In the genomic region with DNA sequence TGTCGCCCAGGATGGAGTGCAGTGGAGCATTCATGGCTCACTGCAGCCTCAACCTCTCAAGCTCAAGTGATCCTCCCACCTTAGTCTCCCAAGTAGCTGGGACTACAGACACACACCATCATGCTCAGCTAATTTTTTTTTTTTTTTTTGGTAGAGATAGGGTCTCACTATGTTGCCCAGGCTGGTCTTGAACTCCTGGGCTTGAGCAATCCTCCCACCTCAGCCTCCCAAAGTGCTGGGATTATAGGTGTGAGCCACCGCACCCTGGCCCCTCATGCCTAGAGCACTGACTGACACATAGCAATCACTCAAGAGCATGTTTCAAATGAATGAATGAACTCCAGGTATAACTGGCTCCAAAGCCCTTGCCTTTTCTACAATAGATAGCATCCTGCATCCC, we compare ENCODE assay signal across 8 cellular contexts. TPM values are rescaled to one million over a fixed set of nuclear protein-coding genes. Genes with fewer than 3 reads are reported as not detected.
DNase-seq lines count a peak whose midpoint lies in the region; ATAC-seq and TF ChIP-seq lines count a peak whose summit lies in the region.
"Not testable (repeated sequence)": the region's sequence is repeated elsewhere in the genome, so short reads cannot be mapped to it uniquely, and the experiment has no call there.

No MANE protein-coding gene starts in this region.

- H3K9me3 Mint-ChIP-seq in Caco-2 (ENCODE audit: unreplicated experiment); T-helper 1 cell treated with Interleukin-12 subunit alpha and Interleukin-12 subunit beta and Interleukin-4 antibody, amounts not matched to agents 30 μg/mL and 1 μg/mL, for 36 hours; activated T-helper 2 cell treated with anti-CD3 and anti-CD28 coated beads, Interferon-gamma antibody, Interleukin-2, Interleukin-4, amounts not matched to agents 10 μg/mL and 5 μg/mL and 100 μg/mL, durations not matched to agents 14 hours and 24 hours and 36 hours: not testable (repeated sequence)

- TF ChIP-seq EP300 in neural cell (conservative IDR thresholded peaks at IDR 0.05; ENCODE audit: poor library complexity, severe bottlenecking); stomach (IDR thresholded peaks at IDR 0.05): not testable (repeated sequence)

- H3K9me3 ChIP-seq in Caco-2; effector memory CD4-positive, alpha-beta T cell (ENCODE audit: control insufficient read depth, low read length); lower lobe of right lung; neural cell (ENCODE audit: low read length); stomach: not testable (repeated sequence)

- not testable (repeated sequence) for H3K27me3 Mint-ChIP-seq in Caco-2 (ENCODE audit: insufficient read depth, unreplicated experiment)
- peaks cover 17% of the 10 kb centered on the region for H3K27me3 Mint-ChIP-seq in T-helper 1 cell treated with Interleukin-12 subunit alpha and Interleukin-12 subunit beta and Interleukin-4 antibody, amounts not matched to agents 30 μg/mL and 1 μg/mL, for 36 hours (ENCODE audit: low read depth)
- peaks cover 12% of the 10 kb centered on the region for H3K27me3 Mint-ChIP-seq in activated T-helper 2 cell treated with anti-CD3 and anti-CD28 coated beads, Interferon-gamma antibody, Interleukin-2, Interleukin-4, amounts not matched to agents 10 μg/mL and 5 μg/mL and 100 μg/mL, durations not matched to agents 14 hours and 24 hours and 36 hours (ENCODE audit: low read depth)

- peaks cover 23% of the 10 kb centered on the region for H3K79me2 ChIP-seq in ACC112 (ENCODE audit: control insufficient read depth, insufficient read depth, low read length, unreplicated experiment)
- not testable (repeated sequence) for H3K79me2 ChIP-seq in neural cell (replicated peaks; ENCODE audit: insufficient read depth, low read length)

- H3K4me3 ChIP-seq in ACC112 (ENCODE audit: low read depth, low read length); Caco-2 (ENCODE audit: low read depth, low read length); effector memory CD4-positive, alpha-beta T cell (ENCODE audit: insufficient read depth, low read depth, low read length, poor library complexity, severe bottlenecking); lower lobe of right lung; neural cell (ENCODE audit: low read length); stomach: not testable (repeated sequence)

- not testable (repeated sequence) for H3K9ac ChIP-seq in neural cell (ENCODE audit: low read length)

- not testable (repeated sequence) for TF ChIP-seq POLR2A in stomach (IDR thresholded peaks at IDR 0.05)

- peaks cover 48% of the 10 kb centered on the region for H3K4me1 Mint-ChIP-seq in Caco-2 (ENCODE audit: low read depth, unreplicated experiment)
- peaks cover 58% of the 10 kb centered on the region for H3K4me1 Mint-ChIP-seq in T-helper 1 cell treated with Interleukin-12 subunit alpha and Interleukin-12 subunit beta and Interleukin-4 antibody, amounts not matched to agents 30 μg/mL and 1 μg/mL, for 36 hours (ENCODE audit: low read depth)
- H3K4me1 Mint-ChIP-seq in activated T-helper 2 cell treated with anti-CD3 and anti-CD28 coated beads, Interferon-gamma antibody, Interleukin-2, Interleukin-4, amounts not matched to agents 10 μg/mL and 5 μg/mL and 100 μg/mL, durations not matched to agents 14 hours and 24 hours and 36 hours (ENCODE audit: low read depth) = peaks cover 61% of the 10 kb centered on the region

- ATAC-seq in lower lobe of right lung = not testable (repeated sequence)

- 89 to 100% (median 97%) methylated on average over 2 of the region's 2 CpGs for WGBS in stomach, 5 donors

- peak overlapping the region; percentile 100; the same call in 1 of the 2 replicates for H3K27ac ChIP-seq in ACC112 (ENCODE audit: low read depth, low read length)
- H3K27ac ChIP-seq in effector memory CD4-positive, alpha-beta T cell (ENCODE audit: insufficient read depth, low read length, poor library complexity, severe bottlenecking) = peak overlapping the region; percentile 99
- H3K27ac ChIP-seq in lower lobe of right lung = peak overlapping the region; percentile 93
- peak overlapping the region; percentile 96 for H3K27ac ChIP-seq in neural cell (ENCODE audit: low read length)
- peak overlapping the region in 3 of 5 donors; percentile 95 to 99 (median 95) for H3K27ac ChIP-seq in stomach

- CTCF ChIA-PET in Caco-2 (lab: Charles Lee) = interaction anchor here (1.1 kb wide), 1 partner anchor 157 kb away, joined by 3 read pairs; no protein-coding TSS in a partner anchor

- H3K4me2 ChIP-seq in neural cell (ENCODE audit: low read length) = not testable (repeated sequence)

- DNase-seq in Caco-2; activated T-helper 2 cell treated with anti-CD3 and anti-CD28 coated beads, Interferon-gamma antibody, Interleukin-2, Interleukin-4, amounts not matched to agents 10 μg/mL and 5 μg/mL and 100 μg/mL, durations not matched to agents 14 hours and 24 hours and 36 hours (ENCODE audit: low spot score); effector memory CD4-positive, alpha-beta T cell; lower lobe of right lung; stomach: not testable (repeated sequence)

- H3K36me3 Mint-ChIP-seq in Caco-2 (ENCODE audit: insufficient read depth, unreplicated experiment) = peaks cover 75% of the 10 kb centered on the region
- not testable (repeated sequence) for H3K36me3 Mint-ChIP-seq in T-helper 1 cell treated with Interleukin-12 subunit alpha and Interleukin-12 subunit beta and Interleukin-4 antibody, amounts not matched to agents 30 μg/mL and 1 μg/mL, for 36 hours (ENCODE audit: low read depth); activated T-helper 2 cell treated with anti-CD3 and anti-CD28 coated beads, Interferon-gamma antibody, Interleukin-2, Interleukin-4, amounts not matched to agents 10 μg/mL and 5 μg/mL and 100 μg/mL, durations not matched to agents 14 hours and 24 hours and 36 hours (ENCODE audit: low read depth)

- H3K4me1 ChIP-seq in ACC112 (ENCODE audit: control insufficient read depth, insufficient read depth, low read length, unreplicated experiment) = peaks cover 55% of the 10 kb centered on the region
- peaks cover 74% of the 10 kb centered on the region for H3K4me1 ChIP-seq in Caco-2
- peaks cover 62% of the 10 kb centered on the region for H3K4me1 ChIP-seq in effector memory CD4-positive, alpha-beta T cell (ENCODE audit: control insufficient read depth, insufficient read depth, low read length, poor library complexity, severe bottlenecking)
- H3K4me1 ChIP-seq in lower lobe of right lung = peaks cover 85% of the 10 kb centered on the region
- H3K4me1 ChIP-seq in stomach = peaks cover 80 to 88% (median 84%) of the 10 kb centered on the region in 4 donors

- H3K36me3 ChIP-seq in ACC112 (ENCODE audit: insufficient read depth, low read length); Caco-2 (ENCODE audit: control insufficient read depth, insufficient read depth, low read length); effector memory CD4-positive, alpha-beta T cell (ENCODE audit: control insufficient read depth, insufficient read depth, low read length); lower lobe of right lung; neural cell (ENCODE audit: insufficient read depth, low read length); stomach: not testable (repeated sequence)

- not testable (repeated sequence) for H3K9me2 ChIP-seq in neural cell (ENCODE audit: insufficient read depth, low read length)

- H3F3A ChIP-seq in neural cell (ENCODE audit: insufficient read depth, low read length, poor library complexity, severe bottlenecking) = not testable (repeated sequence)

- not testable (repeated sequence) for H3K4me3 Mint-ChIP-seq in Caco-2 (ENCODE audit: unreplicated experiment); T-helper 1 cell treated with Interleukin-12 subunit alpha and Interleukin-12 subunit beta and Interleukin-4 antibody, amounts not matched to agents 30 μg/mL and 1 μg/mL, for 36 hours; activated T-helper 2 cell treated with anti-CD3 and anti-CD28 coated beads, Interferon-gamma antibody, Interleukin-2, Interleukin-4, amounts not matched to agents 10 μg/mL and 5 μg/mL and 100 μg/mL, durations not matched to agents 14 hours and 24 hours and 36 hours (ENCODE audit: low read depth)

- not testable (repeated sequence) for H4K20me1 ChIP-seq in neural cell (ENCODE audit: insufficient read depth)

- TF ChIP-seq RAD21 in neural cell (conservative IDR thresholded peaks at IDR 0.05) = not testable (repeated sequence)

- H3K27me3 ChIP-seq in ACC112 (ENCODE audit: insufficient read depth, low read length); Caco-2 (replicated peaks; ENCODE audit: control insufficient read depth, insufficient read depth, low read length); effector memory CD4-positive, alpha-beta T cell (replicated peaks; ENCODE audit: control insufficient read depth, insufficient read depth, low read length, poor library complexity, severe bottlenecking); lower lobe of right lung (ENCODE audit: low read depth); stomach: not testable (repeated sequence)
- peaks cover 29% of the 10 kb centered on the region for H3K27me3 ChIP-seq in neural cell (ENCODE audit: insufficient read depth, low read depth, low read length)

- intact Hi-C loops in Caco-2 (cut with micrococcal nuclease; ENCODE audit: unreplicated experiment); lower lobe of right lung (cut with DNase I); stomach (cut with DNase I; ENCODE audit: low total_unique reads): not testable (repeated sequence)
- intact Hi-C loops in activated T-helper 2 cell treated with anti-CD3 and anti-CD28 coated beads, Interferon-gamma antibody, Interleukin-2, Interleukin-4, amounts not matched to agents 10 μg/mL and 5 μg/mL and 100 μg/mL, durations not matched to agents 14 hours and 24 hours and 36 hours (cut with micrococcal nuclease) = loop anchor here (10.0 kb wide), 1 partner anchor 304 kb away; no protein-coding TSS in a partner anchor

- not testable (repeated sequence) for H2AFZ ChIP-seq in ACC112 (ENCODE audit: low read length, unreplicated experiment); neural cell (ENCODE audit: low read depth, low read length)

- BruUV-seq in Caco-2 (replicated peaks; lab: Mats Ljungman, UMichigan) = not testable (repeated sequence)

- H3K27ac Mint-ChIP-seq in Caco-2 (ENCODE audit: unreplicated experiment) = peak overlapping the region; percentile 96
- H3K27ac Mint-ChIP-seq in T-helper 1 cell treated with Interleukin-12 subunit alpha and Interleukin-12 subunit beta and Interleukin-4 antibody, amounts not matched to agents 30 μg/mL and 1 μg/mL, for 36 hours = peak overlapping the region; percentile 96
- H3K27ac Mint-ChIP-seq in activated T-helper 2 cell treated with anti-CD3 and anti-CD28 coated beads, Interferon-gamma antibody, Interleukin-2, Interleukin-4, amounts not matched to agents 10 μg/mL and 5 μg/mL and 100 μg/mL, durations not matched to agents 14 hours and 24 hours and 36 hours = peak overlapping the region; percentile 97

- POLR2A ChIA-PET in Caco-2 (lab: Charles Lee) = interaction anchor here (0.6 to 1.1 kb wide), 2 partner anchors 10 to 23 kb away, joined by 3 to 4 read pairs; a partner anchor contains a TSS

- TF ChIP-seq CTCF in Caco-2 (IDR thresholded peaks at IDR 0.05; ENCODE audit: insufficient read depth in 1 of 2, low read depth in 1 of 2, low read length in 1 of 2, severe bottlenecking in 1 of 2, unreplicated experiment in 1 of 2); lower lobe of right lung (IDR thresholded peaks at IDR 0.05); neural cell (IDR thresholded peaks at IDR 0.05; ENCODE audit: poor library complexity, severe bottlenecking); stomach (IDR thresholded peaks at IDR 0.05): not testable (repeated sequence)

RNA-seq across cellular contexts. Expression of a gene that starts 3.9 kb away (rescaled TPM):
- total RNA-seq in Caco-2 (2022) (312 and 324 TPM in 2 replicates), lower lobe of right lung (809 TPM), stomach (100 to 1,000 TPM; 550 to 693 (median 622) TPM)
- total RNA-seq in activated T-helper 2 cell treated with anti-CD3 and anti-CD28 coated beads, Interferon-gamma antibody, Interleukin-2, Interleukin-4, amounts not matched to agents 10 μg/mL and 5 μg/mL and 100 μg/mL, durations not matched to agents 14 hours and 24 hours and 36 hours = 105 and 108 TPM in 2 replicates
- polyA plus RNA-seq in neural cell (0.11 and 0.12 TPM in 2 replicates), stomach (10 to 100 TPM; 37.4 to 76.8 (median 60.3) TPM)
- 0.81 and 0.97 TPM in 2 replicates for polyA minus RNA-seq in neural cell

RNA-seq across cellular contexts. Expression of a gene that starts 23.2 kb away (rescaled TPM):
- total RNA-seq in Caco-2 (2022) (2,004 and 2,035 TPM in 2 replicates), lower lobe of right lung (899 TPM), stomach (1,000 to 10,000 TPM in 1 of 5 donors, 100 to 1,000 TPM in 4; 671 to 1,412 (median 779) TPM)
- total RNA-seq in activated T-helper 2 cell treated with anti-CD3 and anti-CD28 coated beads, Interferon-gamma antibody, Interleukin-2, Interleukin-4, amounts not matched to agents 10 μg/mL and 5 μg/mL and 100 μg/mL, durations not matched to agents 14 hours and 24 hours and 36 hours = 1,369 and 1,395 TPM in 2 replicates
- polyA plus RNA-seq in neural cell (1,473 and 1,555 TPM in 2 replicates), stomach (1,000 to 10,000 TPM; 1,415 to 1,760 (median 1,525) TPM)
- 976 and 1,099 TPM in 2 replicates for polyA minus RNA-seq in neural cell

RNA-seq across cellular contexts. Expression of a gene that starts 40.8 kb away (rescaled TPM):
- total RNA-seq in Caco-2 (2022) (27.2 and 30.2 TPM in 2 replicates), lower lobe of right lung (15.8 TPM), stomach (10 to 100 TPM in 3 of 5 donors, 1 to 10 TPM in 2; 6.1 to 36.2 (median 12.3) TPM)
- total RNA-seq in activated T-helper 2 cell treated with anti-CD3 and anti-CD28 coated beads, Interferon-gamma antibody, Interleukin-2, Interleukin-4, amounts not matched to agents 10 μg/mL and 5 μg/mL and 100 μg/mL, durations not matched to agents 14 hours and 24 hours and 36 hours = 29.9 and 41.7 TPM in 2 replicates
- polyA plus RNA-seq in neural cell (12.0 and 17.8 TPM in 2 replicates), stomach (10 to 100 TPM; 13.3 to 18.9 (median 16.3) TPM)
- polyA minus RNA-seq in neural cell = 8.5 and 12.2 TPM in 2 replicates

RNA-seq across cellular contexts. Expression of a gene that starts 51.2 kb away (rescaled TPM):
- total RNA-seq in Caco-2 (2022) = 134 and 135 TPM in 2 replicates
- 201 and 215 TPM in 2 replicates for total RNA-seq in activated T-helper 2 cell treated with anti-CD3 and anti-CD28 coated beads, Interferon-gamma antibody, Interleukin-2, Interleukin-4, amounts not matched to agents 10 μg/mL and 5 μg/mL and 100 μg/mL, durations not matched to agents 14 hours and 24 hours and 36 hours
- 68.4 TPM for total RNA-seq in lower lobe of right lung
- polyA plus RNA-seq in neural cell = 130 and 140 TPM in 2 replicates
- polyA minus RNA-seq in neural cell = 151 and 174 TPM in 2 replicates
- total RNA-seq in stomach = 100 to 1,000 TPM in 1 of 5 donors, 10 to 100 TPM in 4; 53.9 to 110 (median 85.3) TPM
- 10 to 100 TPM; 32.8 to 44.6 (median 34.7) TPM for polyA plus RNA-seq in stomach
